12 cellular contexts compared by ENCODE assay signal in genomic region chr2:19351914-19352697, GRCh38. TPM values are rescaled to one million over a fixed set of nuclear protein-coding genes. Genes with fewer than 3 reads are reported as not detected.
DNase-seq lines count a peak whose midpoint lies in the region; ATAC-seq and TF ChIP-seq lines count a peak whose summit lies in the region.
"Had no signal": no experiment of that assay in that cellular context is flagged by ENCODE, and none has a peak within 500 bp of the region (broad histone marks: within the 10 kb centered on the region; RNA-seq: fewer than 3 reads in every experiment).

No MANE protein-coding gene starts in this region.

- H3K9ac ChIP-seq in GM23248, result no peak overlapping the region

- H3K9me2 ChIP-seq in GM23248 (ENCODE audit: insufficient read depth), result no peaks in the 10 kb centered on the region

- no peak for DNase-seq in CD4-positive, alpha-beta T cell
- DNase-seq in GM20000 (ENCODE audit: low spot score) (peak; percentile 11), brain microvascular endothelial cell (no peak), NCI-H2107 (lab: John Stamatoyannopoulos, UW) (no peak), GM23248 (no peak)
- DNase-seq in natural killer cell treated with Interleukin-12 subunit alpha and Interleukin-12 subunit beta and Interleukin-15 and Interleukin-18, amount 100 ng/mL, for 72 hours (ENCODE audit: low spot score), result no peak
- DNase-seq: activated CD8-positive, alpha-beta memory T cell treated with anti-CD3 and anti-CD28 coated beads, Interleukin-2, amount 50 U/mL, for 48 hours; cerebellar nuclear complex; DND-41; mucosa of descending colon had no signal

- H3K27me3 ChIP-seq in CD4-positive, alpha-beta T cell (ENCODE audit: control insufficient read depth, insufficient read depth, low read length), result peaks cover 88% of the 10 kb centered on the region
- no peaks in the 10 kb centered on the region for H3K27me3 ChIP-seq in brain microvascular endothelial cell (replicated peaks)
- H3K27me3 ChIP-seq in GM23248 (replicated peaks; ENCODE audit: insufficient read depth), result no peaks in the 10 kb centered on the region

- H2AFZ ChIP-seq in GM23248, result no peak overlapping the region

- no peaks in the 10 kb centered on the region for H3K9me3 Mint-ChIP-seq in CD4-positive, alpha-beta T cell
- H3K9me3 Mint-ChIP-seq in natural killer cell treated with Interleukin-12 subunit alpha and Interleukin-12 subunit beta and Interleukin-15 and Interleukin-18, amount 100 ng/mL, for 72 hours, result no peaks in the 10 kb centered on the region

- 55 to 64% methylated on average over 24 to 29 of the region's 29 CpGs for WGBS in GM23248 (ENCODE audit: low coverage in 1 of 2, low lambda C conversion rate in 2 of 2, missing lambda C conversion rate in 2 of 2), 2 experiments

- no peak for TF ChIP-seq CTCF in CD4-positive, alpha-beta T cell (IDR thresholded peaks at IDR 0.05)
- TF ChIP-seq CTCF in GM20000 (IDR thresholded peaks at IDR 0.05; ENCODE audit: extremely low read depth, missing control alignments), result no peak
- TF ChIP-seq CTCF in brain microvascular endothelial cell (IDR thresholded peaks at IDR 0.05; ENCODE audit: low read depth, low read length, missing control alignments), result no peak

- in situ Hi-C loops in brain microvascular endothelial cell (cut with HindIII; ENCODE audit: low pct_ligation_motif_present, low sequenced_read_pairs), result loop anchor here (25.0 kb wide), 1 partner anchor 510 kb away; no protein-coding TSS in a partner anchor
- in situ Hi-C loops in GM23248 (cut with MboI), result loop anchor here (10.0 kb wide), 2 partner anchors 457 to 917 kb away; no protein-coding TSS in a partner anchor

- peaks cover 61% of the 10 kb centered on the region for H3K4me1 Mint-ChIP-seq in CD4-positive, alpha-beta T cell (ENCODE audit: low read depth)
- H3K4me1 Mint-ChIP-seq in natural killer cell treated with Interleukin-12 subunit alpha and Interleukin-12 subunit beta and Interleukin-15 and Interleukin-18, amount 100 ng/mL, for 72 hours (ENCODE audit: low read depth in 2 of 2), result peaks cover 17 to 28% of the 10 kb centered on the region in 2 donors

- no peak overlapping the region for H3K27ac Mint-ChIP-seq in CD4-positive, alpha-beta T cell
- H3K27ac Mint-ChIP-seq in natural killer cell treated with Interleukin-12 subunit alpha and Interleukin-12 subunit beta and Interleukin-15 and Interleukin-18, amount 100 ng/mL, for 72 hours, result no peak overlapping the region

- no peak overlapping the region for H3K27ac ChIP-seq in CD4-positive, alpha-beta T cell (ENCODE audit: low read depth, low read length)
- H3K27ac ChIP-seq in brain microvascular endothelial cell, result no peak overlapping the region
- H3K27ac ChIP-seq in GM23248, result no peak overlapping the region

- H3K27me3 Mint-ChIP-seq in CD4-positive, alpha-beta T cell, result peaks cover 89% of the 10 kb centered on the region
- peaks cover 46 to 57% of the 10 kb centered on the region in 2 donors for H3K27me3 Mint-ChIP-seq in natural killer cell treated with Interleukin-12 subunit alpha and Interleukin-12 subunit beta and Interleukin-15 and Interleukin-18, amount 100 ng/mL, for 72 hours

- peaks cover 4% of the 10 kb centered on the region; the same call in 1 of the 2 replicates for H3K4me1 ChIP-seq in GM23248 (ENCODE audit: insufficient read depth)

- peaks cover 49% of the 10 kb centered on the region for H3K79me2 ChIP-seq in GM23248 (ENCODE audit: insufficient read depth)

- intact Hi-C loops in CD4-positive, alpha-beta T cell (cut with DNase I, micrococcal nuclease), result loop anchor here in 1 of 2 experiments (5.0 kb wide), 1 partner anchor 1600 kb away; the partner anchor contains the start of genes GEN1 and SMC6

- H3K36me3 ChIP-seq in brain microvascular endothelial cell (replicated peaks) (peaks cover 18% of the 10 kb centered on the region), GM23248 (ENCODE audit: low read depth) (no peaks in the 10 kb centered on the region)

- H3K4me2 ChIP-seq in GM23248 (ENCODE audit: unreplicated experiment), result no peak overlapping the region

- ATAC-seq in CD4-positive, alpha-beta T cell (ENCODE audit: poor library complexity), result no peak
- no peak for ATAC-seq in natural killer cell treated with Interleukin-12 subunit alpha and Interleukin-12 subunit beta and Interleukin-15 and Interleukin-18, amount 100 ng/mL, for 72 hours
- ATAC-seq in HG03342 (IDR thresholded peaks at IDR 0.05; ENCODE audit: unreplicated experiment), result no peak
- no peak for ATAC-seq in GM21619 (IDR thresholded peaks at IDR 0.05; ENCODE audit: unreplicated experiment)
- ATAC-seq: mucosa of descending colon had no signal

- peak overlapping the region; percentile 30 for H3K4me3 Mint-ChIP-seq in CD4-positive, alpha-beta T cell
- H3K4me3 Mint-ChIP-seq in natural killer cell treated with Interleukin-12 subunit alpha and Interleukin-12 subunit beta and Interleukin-15 and Interleukin-18, amount 100 ng/mL, for 72 hours, result peak overlapping the region; percentile 22

- H3K36me3 Mint-ChIP-seq in CD4-positive, alpha-beta T cell (ENCODE audit: low read depth), result peaks cover 10% of the 10 kb centered on the region
- H3K36me3 Mint-ChIP-seq in natural killer cell treated with Interleukin-12 subunit alpha and Interleukin-12 subunit beta and Interleukin-15 and Interleukin-18, amount 100 ng/mL, for 72 hours, result no peaks in the 10 kb centered on the region

- H4K20me1 ChIP-seq in GM23248 (ENCODE audit: insufficient read depth), result no peaks in the 10 kb centered on the region

- 0 out of 2 replicates have a peak, but pooled peaks cover 14% of the 10 kb centered on the region for H3F3A ChIP-seq in GM23248 (ENCODE audit: insufficient read depth)

- H3K9me3 ChIP-seq in CD4-positive, alpha-beta T cell (ENCODE audit: control insufficient read depth, low read length), result no peaks in the 10 kb centered on the region
- no peaks in the 10 kb centered on the region for H3K9me3 ChIP-seq in GM23248 (ENCODE audit: low read depth)
- H3K9me3 ChIP-seq: mucosa of descending colon had no signal

- CTCF ChIA-PET in CD4-positive, alpha-beta T cell (lab: Charles Lee), result interaction anchor here (2.0 kb wide), 1 partner anchor 10 kb away, joined by 4 read pairs; no protein-coding TSS in a partner anchor

- H3K4me3 ChIP-seq in brain microvascular endothelial cell (ENCODE audit: low read depth, low read length) (peak overlapping the region; percentile 33), GM23248 (no peak overlapping the region)
- H3K4me3 ChIP-seq: mucosa of descending colon had no signal

- POLR2A ChIA-PET in CD4-positive, alpha-beta T cell (lab: Charles Lee), result interaction anchor here (7.0 kb wide), 1 partner anchor 7 kb away, joined by 69 read pairs; the partner anchor contains the start of gene OSR1

RNA-seq across cellular contexts. Expression of gene OSR1, which starts 6.3 kb away (rescaled TPM):
- not detected for total RNA-seq in CD4-positive, alpha-beta T cell
- total RNA-seq in natural killer cell treated with Interleukin-12 subunit alpha and Interleukin-12 subunit beta and Interleukin-15 and Interleukin-18, amount 100 ng/mL, for 72 hours, result not detected
- 9.1 and 16.9 TPM in 2 replicates for total RNA-seq in GM23248 (2014; rRNA removed; shearing (Covaris generic))
- 21.1 and 22.7 TPM in 2 replicates for polyA plus RNA-seq in GM23248 (2016; fragmentation: Nextera tagmentation; extraction: Ambion mirVana)
